8 cellular contexts compared by ENCODE assay signal in the genomic region with DNA sequence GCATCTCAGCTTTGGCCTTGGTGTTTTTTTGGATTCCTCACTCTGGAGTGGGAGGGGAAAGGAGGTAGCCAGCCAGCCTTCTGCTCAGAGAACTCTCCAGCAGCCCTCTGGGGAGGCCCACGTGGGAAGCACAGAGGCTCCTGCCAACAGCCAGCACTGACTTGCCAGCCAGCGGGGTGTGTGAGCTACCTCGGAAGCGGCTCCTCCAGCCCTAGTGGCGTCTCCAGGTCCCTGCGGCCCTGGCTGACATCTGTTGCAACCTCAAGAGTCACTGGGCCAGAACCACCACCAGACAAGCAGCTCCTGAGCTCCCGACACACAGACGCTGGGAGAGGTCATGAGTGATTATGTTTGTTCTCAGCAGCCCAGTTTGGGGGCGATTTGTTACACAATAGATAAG.
DNase-seq lines count a peak whose midpoint lies in the region; ATAC-seq and TF ChIP-seq lines count a peak whose summit lies in the region.

No MANE protein-coding gene starts in this region.

- no peaks in the 10 kb centered on the region for H3K36me3 ChIP-seq in MG63
- no peaks in the 10 kb centered on the region for H3K36me3 ChIP-seq in endodermal cell (ENCODE audit: control insufficient read depth, insufficient read depth, low read length)

- peak; percentile 29 for DNase-seq in AG09309 (ENCODE audit: low read depth)
- peak; percentile 90 for DNase-seq in MG63
- peak; percentile 95 for DNase-seq in endodermal cell
- DNase-seq in middle frontal gyrus (ENCODE audit: extremely low spot score, low spot score), result peak; percentile 20
- no peak for DNase-seq in SKM-1 (lab: John Stamatoyannopoulos, UW; ENCODE audit: unreplicated experiment)
- no peak for DNase-seq in GM19238 (ENCODE audit: insufficient read length, low spot score)
- no peak for DNase-seq in SIG-M5 treated with dmso at 0.1 percent for 504 hours (lab: John Stamatoyannopoulos, UW; ENCODE audit: unreplicated experiment)

- no peaks in the 10 kb centered on the region for H3K9me3 Mint-ChIP-seq in endodermal cell

- WGBS in endodermal cell (ENCODE audit: insufficient coverage in 1 of 2, insufficient read length in 1 of 2), 2 experiments, result 41 to 42% methylated on average over 3 to 9 of the region's 9 CpGs

- H3K27ac Mint-ChIP-seq in endodermal cell, result no peak overlapping the region

- no peak for ATAC-seq in HG03280 (IDR thresholded peaks at IDR 0.05; ENCODE audit: unreplicated experiment)

- no peaks in the 10 kb centered on the region for H3K9me3 ChIP-seq in MG63
- no peaks in the 10 kb centered on the region for H3K9me3 ChIP-seq in endodermal cell (ENCODE audit: control insufficient read depth, low read length)

- peak; percentile 44 for TF ChIP-seq CTCF in AG09309 (IDR thresholded peaks at IDR 0.05; ENCODE audit: control insufficient read depth, insufficient read depth, low read depth, low read length, missing control alignments)
- TF ChIP-seq CTCF in endodermal cell (conservative IDR thresholded peaks at IDR 0.05), result peak; percentile 75

- H3K36me3 Mint-ChIP-seq in endodermal cell (ENCODE audit: low read depth), result no peaks in the 10 kb centered on the region

- no peak overlapping the region for H3K4me3 Mint-ChIP-seq in endodermal cell

- H3K27me3 Mint-ChIP-seq in endodermal cell (ENCODE audit: insufficient read depth), result peaks cover 10% of the 10 kb centered on the region

- no peak overlapping the region for H3K9ac ChIP-seq in endodermal cell (ENCODE audit: extremely low read depth, low read length, poor library complexity, severe bottlenecking)

- H3K27ac ChIP-seq in endodermal cell (ENCODE audit: low read depth, low read length), result no peak overlapping the region

- H3K4me1 Mint-ChIP-seq in endodermal cell, result peaks cover 25% of the 10 kb centered on the region

- H3K4me3 ChIP-seq in AG09309 (ENCODE audit: control insufficient read depth, low read depth, low read length) (no peak overlapping the region), MG63 (no peak overlapping the region), endodermal cell (ENCODE audit: low read length) (no peak overlapping the region)

- H3K4me1 ChIP-seq in endodermal cell (ENCODE audit: control insufficient read depth, insufficient read depth, low read length), result peaks cover 9% of the 10 kb centered on the region

- H3K27me3 ChIP-seq in MG63 (no peaks in the 10 kb centered on the region), endodermal cell (ENCODE audit: control insufficient read depth, insufficient read depth, low read length, poor library complexity, severe bottlenecking) (no peaks in the 10 kb centered on the region)

Comparison
In these comparisons a context has a peak if more than half of its experiments do, and no peak if none do; other contexts are left out.
1. DNase-seq: peak in AG09309 (single experiment), MG63 (single experiment), endodermal cell (single experiment) and middle frontal gyrus (single experiment); none in SKM-1 (single experiment), GM19238 (single experiment) and SIG-M5 treated with dmso at 0.1 percent for 504 hours (single experiment).